ENCODE assay signal across 18 cellular contexts in genomic region chr2:120888851-120889250, GRCh38.
DNase-seq lines count a peak whose midpoint lies in the region; ATAC-seq and TF ChIP-seq lines count a peak whose summit lies in the region.
"Had no signal": no experiment of that assay in that cellular context is flagged by ENCODE, and none has a peak within 500 bp of the region (broad histone marks: within the 10 kb centered on the region; RNA-seq: fewer than 3 reads in every experiment).

No MANE protein-coding gene starts in this region.

- H3K4me1 Mint-ChIP-seq in glutamatergic neuron (ENCODE audit: low read depth, unreplicated experiment): peaks cover 37% of the 10 kb centered on the region

- H3K9me3 ChIP-seq in osteoblast (ENCODE audit: low read depth, low read length) (no peaks in the 10 kb centered on the region), skeletal muscle tissue (ENCODE audit: control insufficient read depth in 3 of 3, low read length in 3 of 3) (no peaks in the 10 kb centered on the region)
- H3K9me3 ChIP-seq: BE2C had no signal

- no peak overlapping the region for H3K4me2 ChIP-seq in osteoblast (ENCODE audit: insufficient read depth, low read length)

- ATAC-seq in HG03469 (IDR thresholded peaks at IDR 0.05; ENCODE audit: unreplicated experiment): no peak
- ATAC-seq: GM12878, HCT116 had no signal

- H3K4me3 ChIP-seq in osteoblast (ENCODE audit: insufficient read depth, low read length): no peak overlapping the region
- H3K4me3 ChIP-seq in skeletal muscle tissue (ENCODE audit: low read length in 3 of 3): no peak overlapping the region
- H3K4me3 ChIP-seq: GM12878 had no signal

- POLR2A ChIA-PET in HEK293T (lab: Yijun Ruan, JAX): no interaction called here

- H3K36me3 Mint-ChIP-seq in glutamatergic neuron (ENCODE audit: unreplicated experiment): peaks cover 5% of the 10 kb centered on the region

- no peaks in the 10 kb centered on the region for H3K27me3 ChIP-seq in osteoblast (ENCODE audit: insufficient read depth, low read length)
- H3K27me3 ChIP-seq in skeletal muscle tissue (ENCODE audit: control insufficient read depth in 3 of 3, insufficient read depth in 3 of 3, low read length in 3 of 3): no peaks in the 10 kb centered on the region
- H3K27me3 ChIP-seq: BE2C had no signal

- no peak for TF ChIP-seq CTCF in glutamatergic neuron (IDR thresholded peaks at IDR 0.05; ENCODE audit: partially characterized antibody, unreplicated experiment)
- TF ChIP-seq CTCF in osteoblast (IDR thresholded peaks at IDR 0.05; ENCODE audit: extremely low read depth, low read depth, low read length): no peak

- H2AFZ ChIP-seq in osteoblast (ENCODE audit: low read length): no peak overlapping the region

- H3K9ac ChIP-seq in skeletal muscle tissue (ENCODE audit: low read depth in 1 of 3, low read length in 3 of 3): no peak overlapping the region

- H4K20me1 ChIP-seq in osteoblast (ENCODE audit: insufficient read depth, low read length): peaks cover 40% of the 10 kb centered on the region

- CTCF ChIA-PET in HEK293T (lab: Yijun Ruan, JAX): no interaction called here

- peaks cover 82% of the 10 kb centered on the region for H3K79me2 ChIP-seq in osteoblast (ENCODE audit: insufficient read depth, low read length)

- no peak overlapping the region for H3K27ac Mint-ChIP-seq in glutamatergic neuron (ENCODE audit: unreplicated experiment)
- H3K27ac Mint-ChIP-seq: CD4-positive, alpha-beta T cell had no signal

- no peaks in the 10 kb centered on the region for H3K36me3 ChIP-seq in osteoblast (ENCODE audit: insufficient read depth, low read length)
- H3K36me3 ChIP-seq in skeletal muscle tissue (ENCODE audit: control insufficient read depth in 3 of 3, insufficient read depth in 3 of 3, low read length in 3 of 3): no peaks in the 10 kb centered on the region
- H3K36me3 ChIP-seq: BE2C had no signal

- H3K27ac ChIP-seq in osteoblast (ENCODE audit: low read depth, low read length): no peak overlapping the region
- peak overlapping the region; percentile 55 for H3K27ac ChIP-seq in skeletal muscle tissue (ENCODE audit: low read depth, low read length)
- H3K27ac ChIP-seq: HL-60 had no signal

- H3K4me3 Mint-ChIP-seq in glutamatergic neuron (ENCODE audit: unreplicated experiment): peak overlapping the region; percentile 38
- H3K4me3 Mint-ChIP-seq: CD4-positive, alpha-beta T cell had no signal

- H3K27me3 Mint-ChIP-seq in glutamatergic neuron (ENCODE audit: unreplicated experiment): peaks cover 1% of the 10 kb centered on the region
- H3K27me3 Mint-ChIP-seq: CD4-positive, alpha-beta T cell had no signal

- no peak for DNase-seq in glutamatergic neuron
- peak; percentile 45 for DNase-seq in osteoblast (ENCODE audit: insufficient read length, low spot score, missing footprints)
- DNase-seq in HEK293T (ENCODE audit: extremely low spot score): no peak
- DNase-seq in NCI-H69 (lab: John Stamatoyannopoulos, UW): no peak
- DNase-seq: ACHN; BE2C; C1 segment of cervical spinal cord; Calu3; CD4-positive, alpha-beta T cell; DND-41; EL; GOT3; H7 had no signal

- H3K9me3 Mint-ChIP-seq in glutamatergic neuron (ENCODE audit: unreplicated experiment): peaks cover 10% of the 10 kb centered on the region
- H3K9me3 Mint-ChIP-seq: CD4-positive, alpha-beta T cell had no signal

- peaks cover 25% of the 10 kb centered on the region for H3K4me1 ChIP-seq in osteoblast (ENCODE audit: insufficient read depth, low read length)
- peaks cover 49 to 72% (median 57%) of the 10 kb centered on the region in 3 donors for H3K4me1 ChIP-seq in skeletal muscle tissue (ENCODE audit: control insufficient read depth in 3 of 3, insufficient read depth in 3 of 3, low read length in 3 of 3)
- H3K4me1 ChIP-seq: BE2C had no signal

TF ChIP-seq in HEK293T, 16 proteins besides CTCF, POLR2A, EP300 and RAD21:
- TF ChIP-seq TARDBP (IDR thresholded peaks at IDR 0.05): no peak
- TF ChIP-seq ARNT (IDR thresholded peaks at IDR 0.05): no peak
